In genomic region chr6:3421145-3421544, GRCh38 we compare ENCODE assay signal across 24 cellular contexts.
"Had no signal": no experiment of that assay in that cellular context is flagged by ENCODE, and none has a peak within 500 bp of the region (broad histone marks: within the 10 kb centered on the region; RNA-seq: fewer than 3 reads in every experiment).

No MANE protein-coding gene starts in this region.

- H3K36me3 Mint-ChIP-seq: activated naive CD8-positive, alpha-beta T cell treated with anti-CD3 and anti-CD28 coated beads for 36 hours; natural killer cell; type B pancreatic cell had no signal

- ATAC-seq: activated CD4-positive, alpha-beta T cell treated with anti-CD3 and anti-CD28 coated beads for 36 hours; effector memory CD8-positive, alpha-beta T cell; left lung; natural killer cell had no signal

- H3K27ac Mint-ChIP-seq: activated CD4-positive, alpha-beta T cell treated with anti-CD3 and anti-CD28 coated beads for 36 hours; activated naive CD4-positive, alpha-beta T cell treated with anti-CD3 and anti-CD28 coated beads for 36 hours; activated naive CD8-positive, alpha-beta T cell treated with anti-CD3 and anti-CD28 coated beads for 36 hours; effector memory CD8-positive, alpha-beta T cell; natural killer cell; stimulated activated naive CD8-positive, alpha-beta T cell treated with anti-CD3 and anti-CD28 coated beads, Interleukin-15, Interleukin-2, amounts not matched to agents 100 ng/mL and 50 ng/mL, for 24 hours; T-helper 2 cell treated with Interferon-gamma antibody and Interleukin-4, amounts not matched to agents 5 μg/mL and 100 μg/mL, for 36 hours had no signal

- H3K4me1 ChIP-seq: ascending aorta, lower lobe of right lung, uterus had no signal

- H3K9me3 Mint-ChIP-seq: activated naive CD4-positive, alpha-beta T cell treated with anti-CD3 and anti-CD28 coated beads for 36 hours; activated naive CD8-positive, alpha-beta T cell treated with anti-CD3 and anti-CD28 coated beads for 36 hours; effector memory CD8-positive, alpha-beta T cell; natural killer cell; stimulated activated naive CD8-positive, alpha-beta T cell treated with anti-CD3 and anti-CD28 coated beads, Interleukin-15, Interleukin-2, amounts not matched to agents 100 ng/mL and 50 ng/mL, for 24 hours; T-helper 2 cell treated with Interferon-gamma antibody and Interleukin-4, amounts not matched to agents 5 μg/mL and 100 μg/mL, for 36 hours; type B pancreatic cell had no signal

- H3K9me3 ChIP-seq: ascending aorta, left lung, lower lobe of right lung, thoracic aorta, uterus had no signal

- H3K4me1 Mint-ChIP-seq: natural killer cell had no signal

- FAIRE-seq: islet of Langerhans had no signal

- H3K36me3 ChIP-seq: ascending aorta, brain microvascular endothelial cell, left lung, lower lobe of right lung, thoracic aorta, uterus had no signal

- H3K27me3 Mint-ChIP-seq: activated CD4-positive, alpha-beta T cell treated with anti-CD3 and anti-CD28 coated beads for 36 hours; type B pancreatic cell had no signal

- H3K27me3 ChIP-seq: ascending aorta, brain microvascular endothelial cell, left lung, uterus had no signal

- H3K27ac ChIP-seq: ascending aorta, left lung, lower lobe of right lung, thoracic aorta, uterus had no signal

- DNase-seq: activated CD4-positive, alpha-beta T cell treated with anti-CD3 and anti-CD28 coated beads for 36 hours; activated CD4-positive, CD25-positive, alpha-beta regulatory T cell; activated effector memory CD4-positive, alpha-beta T cell treated with Interleukin-2 at 50 U/mL for 16 hours; activated naive CD4-positive, alpha-beta T cell treated with anti-CD3 and anti-CD28 coated beads for 36 hours; activated naive CD8-positive, alpha-beta T cell treated with anti-CD3 and anti-CD28 coated beads for 36 hours; brain microvascular endothelial cell; cortex of kidney; effector memory CD8-positive, alpha-beta T cell; erythroblast; hypothalamus; left lung; lower lobe of right lung; mesenchymal stem cell; natural killer cell; right cardiac atrium; stimulated activated CD4-positive, alpha-beta T cell treated with anti-CD3 and anti-CD28 coated beads, Interleukin-2, amount 100 ng/mL, for 48 hours; T-helper 1 cell; uterus had no signal

- H3K4me3 Mint-ChIP-seq: activated CD4-positive, alpha-beta T cell treated with anti-CD3 and anti-CD28 coated beads for 36 hours; activated naive CD4-positive, alpha-beta T cell treated with anti-CD3 and anti-CD28 coated beads for 36 hours; activated naive CD8-positive, alpha-beta T cell treated with anti-CD3 and anti-CD28 coated beads for 36 hours; effector memory CD8-positive, alpha-beta T cell; natural killer cell; stimulated activated naive CD8-positive, alpha-beta T cell treated with anti-CD3 and anti-CD28 coated beads, Interleukin-15, Interleukin-2, amounts not matched to agents 100 ng/mL and 50 ng/mL, for 24 hours; T-helper 2 cell treated with Interferon-gamma antibody and Interleukin-4, amounts not matched to agents 5 μg/mL and 100 μg/mL, for 36 hours had no signal

- H3K4me3 ChIP-seq: ascending aorta, left lung, lower lobe of right lung, thoracic aorta, uterus had no signal
